Comparison of ENCODE assay signal across 1 cellular context in the genomic region with DNA sequence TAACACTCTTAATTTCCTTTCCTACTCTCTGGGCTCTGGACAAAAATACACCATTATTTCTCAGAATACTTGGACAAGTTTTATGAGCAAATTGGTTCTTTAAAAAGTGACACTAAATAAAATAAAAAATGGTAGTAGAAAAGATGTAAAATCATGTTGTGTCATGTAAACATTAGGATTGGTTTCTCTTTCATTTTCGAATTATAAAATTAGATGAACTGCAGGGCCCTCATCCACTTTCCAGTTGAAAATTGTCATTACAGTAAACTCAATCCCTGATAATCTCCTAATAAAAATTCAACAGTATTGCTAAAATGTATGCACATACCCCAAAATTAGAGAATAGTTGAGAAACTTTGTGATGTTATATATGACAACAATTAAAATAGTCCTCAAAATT.
TF ChIP-seq lines count a peak whose summit lies in the region.

No MANE protein-coding gene starts in this region.

TF ChIP-seq in SK-N-SH treated with all-trans-retinoic acid at 6 μM for 48 hours, 23 proteins besides CTCF, POLR2A, EP300 and RAD21 (continued from another document):
- TF ChIP-seq PATZ1 (CRISPR knock-in tag; IDR thresholded peaks at IDR 0.05; ENCODE audit: borderline replicate concordance) (no peak), PPARA (CRISPR knock-in tag; IDR thresholded peaks at IDR 0.05; ENCODE audit: borderline replicate concordance) (no peak), ARNTL (CRISPR knock-in tag; IDR thresholded peaks at IDR 0.05; ENCODE audit: borderline replicate concordance, low read depth) (no peak), ZFP30 (CRISPR knock-in tag; IDR thresholded peaks at IDR 0.05) (no peak), ZC3H10 (CRISPR knock-in tag; IDR thresholded peaks at IDR 0.05) (no peak), ISL1 (CRISPR knock-in tag; IDR thresholded peaks at IDR 0.05) (no peak)
- TF ChIP-seq, protein P1, sequence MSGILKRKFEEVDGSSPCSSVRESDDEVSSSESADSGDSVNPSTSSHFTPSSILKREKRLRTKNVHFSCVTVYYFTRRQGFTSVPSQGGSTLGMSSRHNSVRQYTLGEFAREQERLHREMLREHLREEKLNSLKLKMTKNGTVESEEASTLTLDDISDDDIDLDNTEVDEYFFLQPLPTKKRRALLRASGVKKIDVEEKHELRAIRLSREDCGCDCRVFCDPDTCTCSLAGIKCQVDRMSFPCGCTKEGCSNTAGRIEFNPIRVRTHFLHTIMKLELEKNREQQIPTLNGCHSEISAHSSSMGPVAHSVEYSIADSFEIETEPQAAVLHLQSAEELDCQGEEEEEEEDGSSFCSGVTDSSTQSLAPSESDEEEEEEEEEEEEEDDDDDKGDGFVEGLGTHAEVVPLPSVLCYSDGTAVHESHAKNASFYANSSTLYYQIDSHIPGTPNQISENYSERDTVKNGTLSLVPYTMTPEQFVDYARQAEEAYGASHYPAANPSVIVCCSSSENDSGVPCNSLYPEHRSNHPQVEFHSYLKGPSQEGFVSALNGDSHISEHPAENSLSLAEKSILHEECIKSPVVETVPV (CRISPR knock-in tag; IDR thresholded peaks at IDR 0.05): no peak
- TF ChIP-seq, protein P2, sequence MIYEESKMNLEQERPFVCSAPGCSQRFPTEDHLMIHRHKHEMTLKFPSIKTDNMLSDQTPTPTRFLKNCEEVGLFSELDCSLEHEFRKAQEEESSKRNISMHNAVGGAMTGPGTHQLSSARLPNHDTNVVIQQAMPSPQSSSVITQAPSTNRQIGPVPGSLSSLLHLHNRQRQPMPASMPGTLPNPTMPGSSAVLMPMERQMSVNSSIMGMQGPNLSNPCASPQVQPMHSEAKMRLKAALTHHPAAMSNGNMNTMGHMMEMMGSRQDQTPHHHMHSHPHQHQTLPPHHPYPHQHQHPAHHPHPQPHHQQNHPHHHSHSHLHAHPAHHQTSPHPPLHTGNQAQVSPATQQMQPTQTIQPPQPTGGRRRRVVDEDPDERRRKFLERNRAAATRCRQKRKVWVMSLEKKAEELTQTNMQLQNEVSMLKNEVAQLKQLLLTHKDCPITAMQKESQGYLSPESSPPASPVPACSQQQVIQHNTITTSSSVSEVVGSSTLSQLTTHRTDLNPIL (CRISPR knock-in tag; IDR thresholded peaks at IDR 0.05; ENCODE audit: low read depth): no peak
